Comparison of ENCODE assay signal across 8 cellular contexts in genomic region chr11:132312616-132313210, GRCh38.
DNase-seq lines count a peak whose midpoint lies in the region; ATAC-seq and TF ChIP-seq lines count a peak whose summit lies in the region.

No MANE protein-coding gene starts in this region.

- H3K36me3 ChIP-seq in DND-41 (ENCODE audit: insufficient read depth, low read length) (no peaks in the 10 kb centered on the region), left ventricle myocardium inferior (no peaks in the 10 kb centered on the region)

- no peaks in the 10 kb centered on the region for H3K27me3 ChIP-seq in DND-41 (ENCODE audit: insufficient read depth, low read length, poor library complexity)
- peaks cover 2% of the 10 kb centered on the region for H3K27me3 ChIP-seq in left ventricle myocardium inferior (ENCODE audit: low read depth)

- no peak overlapping the region for H3K4me2 ChIP-seq in DND-41 (ENCODE audit: insufficient read depth, low read length)

- H3K4me3 ChIP-seq in DND-41 (ENCODE audit: low read depth in 1 of 2, low read length in 2 of 2) (no peak overlapping the region), left ventricle myocardium inferior (no peak overlapping the region)

- H4K20me1 ChIP-seq in DND-41 (ENCODE audit: insufficient read depth, low read length): no peaks in the 10 kb centered on the region

- intact Hi-C loops in left ventricle myocardium inferior (cut with micrococcal nuclease): no loop called here

- TF ChIP-seq CTCF in DND-41 (IDR thresholded peaks at IDR 0.05; ENCODE audit: borderline replicate concordance, extremely low read depth, low read length, poor library complexity, severe bottlenecking) (peak; percentile 60), left ventricle myocardium inferior (IDR thresholded peaks at IDR 0.05; ENCODE audit: borderline replicate concordance) (peak; percentile 68)

- H3K9me3 ChIP-seq in DND-41 (ENCODE audit: insufficient read depth, low read length, severe bottlenecking) (no peaks in the 10 kb centered on the region), left ventricle myocardium inferior (replicated peaks) (no peaks in the 10 kb centered on the region)

- H3K79me2 ChIP-seq in DND-41 (ENCODE audit: insufficient read depth, low read length): no peaks in the 10 kb centered on the region

- peak; percentile 5 for DNase-seq in DND-41
- peak; percentile 30 for DNase-seq in SW480 (ENCODE audit: low spot score)
- DNase-seq in left ventricle myocardium inferior: no peak
- DNase-seq in dermis blood vessel endothelial cell: no peak
- no peak for DNase-seq in A172 (ENCODE audit: low spot score)

- H3K27ac ChIP-seq in DND-41 (ENCODE audit: low read length) (no peak overlapping the region), left ventricle myocardium inferior (replicated peaks) (no peak overlapping the region)

- H3K9ac ChIP-seq in DND-41 (ENCODE audit: low read depth, low read length): no peak overlapping the region

- H2AFZ ChIP-seq in DND-41 (ENCODE audit: low read depth, low read length): no peak overlapping the region

- H3K4me1 ChIP-seq in DND-41 (ENCODE audit: insufficient read depth, low read length): no peaks in the 10 kb centered on the region
- peaks cover 6% of the 10 kb centered on the region for H3K4me1 ChIP-seq in left ventricle myocardium inferior

- ATAC-seq in DND-41 (ENCODE audit: insufficient read depth, low read depth): no peak
- ATAC-seq in HG03432 (IDR thresholded peaks at IDR 0.05; ENCODE audit: unreplicated experiment): peak; percentile 52
- no peak for ATAC-seq in GM19463 (IDR thresholded peaks at IDR 0.05; ENCODE audit: unreplicated experiment)
- no peak for ATAC-seq in HG03097 (IDR thresholded peaks at IDR 0.05; ENCODE audit: low FRiP score, unreplicated experiment)

Comparison
In these comparisons a context has a peak if more than half of its experiments do, and no peak if none do; other contexts are left out.
1. DNase-seq: peak in DND-41 (single experiment) and SW480 (single experiment); none in left ventricle myocardium inferior (single experiment), dermis blood vessel endothelial cell (single experiment) and A172 (single experiment).